Comparison of ENCODE assay signal across 30 cellular contexts in the genomic region with DNA sequence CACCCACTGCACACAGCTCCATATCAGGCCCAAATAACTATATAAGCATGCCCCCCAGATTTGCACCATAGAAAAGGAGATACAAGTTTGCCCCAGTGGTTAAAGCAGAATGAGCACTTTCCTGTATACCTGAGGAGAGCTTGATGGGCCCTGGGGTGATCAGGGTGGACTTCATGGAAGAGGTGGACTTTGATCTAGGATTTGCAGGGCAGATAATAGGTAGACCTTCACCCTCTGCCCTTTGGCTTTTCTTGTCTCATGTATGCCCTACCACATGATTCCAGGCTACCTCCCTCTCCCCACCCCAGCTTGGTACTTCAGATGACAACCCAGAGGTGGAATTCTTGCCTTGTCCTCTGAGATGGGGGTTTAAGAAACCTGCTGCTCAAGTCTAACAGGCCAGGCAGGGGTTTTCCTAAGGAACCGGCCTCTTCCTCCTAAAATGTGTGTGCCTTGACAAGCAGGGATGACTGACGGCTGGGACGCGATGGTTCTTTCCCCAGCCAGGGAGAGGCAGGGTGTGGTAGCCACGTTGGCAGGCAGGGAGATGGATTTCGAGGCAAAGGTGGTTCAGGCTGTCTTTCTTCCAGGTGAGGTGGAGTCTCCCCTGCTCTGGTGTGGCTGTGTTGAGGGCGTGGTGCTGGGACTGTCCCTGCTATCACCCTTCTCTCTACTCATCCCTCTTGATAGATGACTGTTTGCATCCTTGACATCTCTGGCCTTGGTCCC. TPM values are rescaled to one million over a fixed set of nuclear protein-coding genes. Genes with fewer than 3 reads are reported as not detected.
DNase-seq lines count a peak whose midpoint lies in the region; ATAC-seq and TF ChIP-seq lines count a peak whose summit lies in the region.
"Had no signal": no experiment of that assay in that cellular context is flagged by ENCODE, and none has a peak within 500 bp of the region (broad histone marks: within the 10 kb centered on the region; RNA-seq: fewer than 3 reads in every experiment).

No MANE protein-coding gene starts in this region.

- H3K36me3 ChIP-seq in RWPE2 (ENCODE audit: low read depth) (0 out of 2 replicates have a peak, but pooled peaks cover 3% of the 10 kb centered on the region), trophoblast cell (ENCODE audit: control insufficient read depth in 1 of 2, insufficient read depth in 2 of 2, low read length in 2 of 2) (no peaks in the 10 kb centered on the region)
- H3K36me3 ChIP-seq: esophagus muscularis mucosa, heart right ventricle, pancreas, thoracic aorta had no signal

- WGBS in trophoblast cell (ENCODE audit: extremely low coverage, insufficient coverage, insufficient read length), result no CpG with 5 or more reads among the region's 7 CpGs

- H3K27me3 Mint-ChIP-seq in HFFc6 (ENCODE audit: insufficient read depth), result peaks cover 53% of the 10 kb centered on the region

- no peak overlapping the region for H3K9ac ChIP-seq in trophoblast cell (ENCODE audit: low read length)

- H3K14ac ChIP-seq in trophoblast cell (ENCODE audit: low read length), result no peak overlapping the region

- no peaks in the 10 kb centered on the region for H3K36me3 Mint-ChIP-seq in HFFc6 (ENCODE audit: low read depth)
- H3K36me3 Mint-ChIP-seq: activated naive CD4-positive, alpha-beta T cell treated with anti-CD3 and anti-CD28 coated beads, Interleukin-2, amount 50 U/mL, for 72 hours had no signal

- H2BK5ac ChIP-seq in trophoblast cell (ENCODE audit: low read depth, low read length, poor library complexity), result no peak overlapping the region

- no peak overlapping the region for H3K4ac ChIP-seq in trophoblast cell (ENCODE audit: low read depth, low read length)

- H3K9me3 Mint-ChIP-seq in HFFc6, result no peaks in the 10 kb centered on the region
- H3K9me3 Mint-ChIP-seq: activated naive CD4-positive, alpha-beta T cell treated with anti-CD3 and anti-CD28 coated beads, Interleukin-2, amount 50 U/mL, for 72 hours; effector memory CD8-positive, alpha-beta T cell; stimulated activated naive CD8-positive, alpha-beta T cell treated with anti-CD3 and anti-CD28 coated beads, Interleukin-15, Interleukin-2, amounts not matched to agents 100 ng/mL and 50 ng/mL, for 24 hours had no signal

- no peak for TF ChIP-seq CTCF in RWPE2 (IDR thresholded peaks at IDR 0.05; ENCODE audit: poor library complexity, severe bottlenecking)
- no peak for TF ChIP-seq CTCF in HFFc6 (IDR thresholded peaks at IDR 0.05)

- H3K4me3 Mint-ChIP-seq in HFFc6, result no peak overlapping the region
- H3K4me3 Mint-ChIP-seq: activated CD4-positive, alpha-beta T cell treated with anti-CD3 and anti-CD28 coated beads for 36 hours; effector memory CD8-positive, alpha-beta T cell; stimulated activated naive CD8-positive, alpha-beta T cell treated with anti-CD3 and anti-CD28 coated beads, Interleukin-15, Interleukin-2, amounts not matched to agents 100 ng/mL and 50 ng/mL, for 24 hours had no signal

- H3K27me3 ChIP-seq in RWPE2 (ENCODE audit: insufficient read depth, poor library complexity, severe bottlenecking) (no peaks in the 10 kb centered on the region), trophoblast cell (ENCODE audit: insufficient read depth, low read length) (no peaks in the 10 kb centered on the region)
- H3K27me3 ChIP-seq: pancreas had no signal

- H3K4me1 Mint-ChIP-seq in HFFc6 (ENCODE audit: low read depth), result peaks cover 14% of the 10 kb centered on the region
- H3K4me1 Mint-ChIP-seq: activated CD4-positive, alpha-beta T cell treated with anti-CD3 and anti-CD28 coated beads for 36 hours had no signal

- no peak overlapping the region for H4K91ac ChIP-seq in trophoblast cell (ENCODE audit: low read depth, low read length)

- no peaks in the 10 kb centered on the region for H3K9me3 ChIP-seq in RWPE2 (ENCODE audit: severe bottlenecking)
- no peaks in the 10 kb centered on the region for H3K9me3 ChIP-seq in trophoblast cell (ENCODE audit: insufficient read depth, low read depth, low read length)
- H3K9me3 ChIP-seq: esophagus muscularis mucosa, heart right ventricle, pancreas, thoracic aorta had no signal

- H3K4me2 ChIP-seq in trophoblast cell (ENCODE audit: low read length), result no peak overlapping the region

- ATAC-seq in RWPE2 (ENCODE audit: low read depth) (peak; percentile 37), esophagus mucosa (peak; percentile 91), HG03095 (IDR thresholded peaks at IDR 0.05; ENCODE audit: unreplicated experiment) (no peak)
- ATAC-seq: activated CD4-positive, alpha-beta T cell treated with anti-CD3 and anti-CD28 coated beads for 36 hours; activated naive CD4-positive, alpha-beta T cell treated with anti-CD3 and anti-CD28 coated beads, Interleukin-2, amount 50 U/mL, for 72 hours; effector memory CD8-positive, alpha-beta T cell; heart right ventricle; pancreas had no signal

- H2BK120ac ChIP-seq in trophoblast cell (ENCODE audit: insufficient read depth, low read length, poor library complexity), result no peak overlapping the region

- no peak overlapping the region for H2BK12ac ChIP-seq in trophoblast cell (ENCODE audit: low read length)

- no peaks in the 10 kb centered on the region for H3K79me2 ChIP-seq in trophoblast cell (ENCODE audit: control insufficient read depth, insufficient read depth, low read length, poor library complexity)

- H3K23ac ChIP-seq in trophoblast cell (ENCODE audit: low read length), result no peak overlapping the region

- H3K4me3 ChIP-seq in RWPE2 (ENCODE audit: severe bottlenecking) (no peak overlapping the region), trophoblast cell (ENCODE audit: low read depth, low read length) (no peak overlapping the region)
- H3K4me3 ChIP-seq: esophagus muscularis mucosa, heart right ventricle, pancreas, thoracic aorta had no signal

- H3K4me1 ChIP-seq in RWPE2 (ENCODE audit: insufficient read depth, poor library complexity, severe bottlenecking) (peaks cover 23% of the 10 kb centered on the region), trophoblast cell (ENCODE audit: control insufficient read depth in 1 of 2, insufficient read depth in 2 of 2, low read length in 2 of 2) (no peaks in the 10 kb centered on the region)
- H3K4me1 ChIP-seq: esophagus muscularis mucosa, heart right ventricle, pancreas had no signal

- H4K12ac ChIP-seq in trophoblast cell (ENCODE audit: low read depth, low read length), result no peak overlapping the region

- no peak overlapping the region for H2AK5ac ChIP-seq in trophoblast cell (ENCODE audit: low read length)

- H3K18ac ChIP-seq in trophoblast cell (ENCODE audit: low read length), result no peak overlapping the region

- no peaks in the 10 kb centered on the region for H3K79me1 ChIP-seq in trophoblast cell (ENCODE audit: low read length)

- H4K8ac ChIP-seq in trophoblast cell (ENCODE audit: low read depth, low read length), result no peak overlapping the region

- no peak overlapping the region for H2AFZ ChIP-seq in trophoblast cell (ENCODE audit: insufficient read depth, low read length, poor library complexity)

- H3K27ac ChIP-seq in RWPE2 (ENCODE audit: poor library complexity, severe bottlenecking) (peak overlapping the region; percentile 1), trophoblast cell (ENCODE audit: low read depth, low read length) (no peak overlapping the region)
- H3K27ac ChIP-seq: esophagus muscularis mucosa, heart right ventricle, pancreas, thoracic aorta, VCaP had no signal

- no peak overlapping the region for H3K27ac Mint-ChIP-seq in HFFc6
- H3K27ac Mint-ChIP-seq: activated CD4-positive, alpha-beta T cell treated with anti-CD3 and anti-CD28 coated beads for 36 hours; activated naive CD4-positive, alpha-beta T cell treated with anti-CD3 and anti-CD28 coated beads, Interleukin-2, amount 50 U/mL, for 72 hours; effector memory CD8-positive, alpha-beta T cell; stimulated activated naive CD8-positive, alpha-beta T cell treated with anti-CD3 and anti-CD28 coated beads, Interleukin-15, Interleukin-2, amounts not matched to agents 100 ng/mL and 50 ng/mL, for 24 hours had no signal

- peak; percentile 52 for DNase-seq in ELF-1 (ENCODE audit: low read depth, low spot score)
- peak; percentile 69 for DNase-seq in RWPE2 (ENCODE audit: low spot score)
- DNase-seq in trophoblast cell, result peak; percentile 76 to 77
- no peak for DNase-seq in HFFc6
- DNase-seq in NCI-H128 (lab: John Stamatoyannopoulos, UW; ENCODE audit: unreplicated experiment), result no peak
- DNase-seq in hepatic stellate cell (ENCODE audit: low spot score), result no peak
- DNase-seq: activated CD4-positive, alpha-beta T cell treated with anti-CD3 and anti-CD28 coated beads for 36 hours; effector memory CD8-positive, alpha-beta T cell; foreskin melanocyte; HCEC 1CT; heart right ventricle; NCI-H1092; NCI-H1694 treated with DMSO at 0.1 percent for 48 hours; NCI-H446 treated with DMSO at 0.1 percent for 48 hours; NCI-H774; stimulated activated CD4-positive, alpha-beta T cell treated with anti-CD3 and anti-CD28 coated beads, Interleukin-1b, Interleukin-23, amount 100 ng/mL, for 48 hours; SW 1271; T-helper 9 cell had no signal

RNA-seq across cellular contexts. Expression of gene RHCG, which starts 6.6 kb away (rescaled TPM):
- 4,298 TPM for total RNA-seq in esophagus mucosa
- not detected in 2 replicates for polyA plus RNA-seq in trophoblast cell (2013)
- not detected for total RNA-seq in HFFc6 (2021; fragmentation: NEBNext Ultra II Directional; extraction: Animal tissue kit (Norgen Biotek cat#: 25700))
- total RNA-seq: activated CD4-positive, alpha-beta T cell treated with anti-CD3 and anti-CD28 coated beads for 36 hours; activated naive CD4-positive, alpha-beta T cell treated with anti-CD3 and anti-CD28 coated beads, Interleukin-2, amount 50 U/mL, for 72 hours; G401; HT-29; thoracic aorta had no signal
- polyA plus RNA-seq: AG04450, BJ had no signal

Comparison
In these comparisons a context has a peak if more than half of its experiments do, and no peak if none do; other contexts are left out.
1. DNase-seq: peak in ELF-1 (single experiment), RWPE2 (single experiment) and trophoblast cell (2 of 2); none in HFFc6 (single experiment), NCI-H128 (single experiment) and hepatic stellate cell (single experiment).
2. RNA of gene RHCG, which starts 6.6 kb away (total RNA-seq): 4,298 TPM in esophagus mucosa (single experiment); not detected in HFFc6; every median in the first group is over 1,000 times any median in the second.